Comparison of ENCODE assay signal across 21 cellular contexts in genomic region chr9:21830589-21830988, GRCh38. TPM values are rescaled to one million over a fixed set of nuclear protein-coding genes. Genes with fewer than 3 reads are reported as not detected.
DNase-seq lines count a peak whose midpoint lies in the region; ATAC-seq and TF ChIP-seq lines count a peak whose summit lies in the region.
"Had no signal": no experiment of that assay in that cellular context is flagged by ENCODE, and none has a peak within 500 bp of the region (broad histone marks: within the 10 kb centered on the region; RNA-seq: fewer than 3 reads in every experiment).

No MANE protein-coding gene starts in this region.

- CTCF ChIA-PET in activated CD8-positive, alpha-beta T cell treated with anti-CD3 and anti-CD28 coated beads for 36 hours (lab: Charles Lee): interaction anchor here (1.5 kb wide), 1 partner anchor 17 kb away, joined by 3 read pairs; no protein-coding TSS in a partner anchor
- CTCF ChIA-PET in activated CD8-positive, alpha-beta T cell treated with anti-CD3 and anti-CD28 coated beads, Interleukin-2, amount 10 ng/mL, durations not matched to agents 7 days and 5 days (lab: Charles Lee): no interaction called here

- H3K4me3 Mint-ChIP-seq in activated CD8-positive, alpha-beta T cell treated with anti-CD3 and anti-CD28 coated beads for 36 hours: no peak overlapping the region
- H3K4me3 Mint-ChIP-seq in activated CD8-positive, alpha-beta T cell treated with anti-CD3 and anti-CD28 coated beads, Interleukin-2, amount 10 ng/mL, durations not matched to agents 7 days and 5 days: no peak overlapping the region
- no peak overlapping the region; the same call in 1 of the 2 replicates for H3K4me3 Mint-ChIP-seq in HFFc6
- no peak overlapping the region for H3K4me3 Mint-ChIP-seq in central memory CD8-positive, alpha-beta T cell
- H3K4me3 Mint-ChIP-seq: CD4-positive, CD25-positive, alpha-beta regulatory T cell; neural progenitor cell had no signal

- peaks cover 71% of the 10 kb centered on the region for H3K36me3 Mint-ChIP-seq in activated CD8-positive, alpha-beta T cell treated with anti-CD3 and anti-CD28 coated beads for 36 hours (ENCODE audit: low read depth)
- H3K36me3 Mint-ChIP-seq in activated CD8-positive, alpha-beta T cell treated with anti-CD3 and anti-CD28 coated beads, Interleukin-2, amount 10 ng/mL, durations not matched to agents 7 days and 5 days (ENCODE audit: low read depth): peaks cover 75% of the 10 kb centered on the region
- H3K36me3 Mint-ChIP-seq in HFFc6 (ENCODE audit: low read depth): peaks cover 62% of the 10 kb centered on the region
- H3K36me3 Mint-ChIP-seq in central memory CD8-positive, alpha-beta T cell (ENCODE audit: insufficient read depth): peaks cover 28% of the 10 kb centered on the region

- H3K27me3 Mint-ChIP-seq in activated CD8-positive, alpha-beta T cell treated with anti-CD3 and anti-CD28 coated beads for 36 hours: no peaks in the 10 kb centered on the region
- H3K27me3 Mint-ChIP-seq in activated CD8-positive, alpha-beta T cell treated with anti-CD3 and anti-CD28 coated beads, Interleukin-2, amount 10 ng/mL, durations not matched to agents 7 days and 5 days (ENCODE audit: low read depth): no peaks in the 10 kb centered on the region
- no peaks in the 10 kb centered on the region for H3K27me3 Mint-ChIP-seq in HFFc6 (ENCODE audit: insufficient read depth)
- H3K27me3 Mint-ChIP-seq in central memory CD8-positive, alpha-beta T cell: no peaks in the 10 kb centered on the region
- H3K27me3 Mint-ChIP-seq: CD4-positive, CD25-positive, alpha-beta regulatory T cell had no signal

- TF ChIP-seq CTCF in activated CD8-positive, alpha-beta T cell treated with anti-CD3 and anti-CD28 coated beads for 36 hours (IDR thresholded peaks at IDR 0.05): no peak
- no peak for TF ChIP-seq CTCF in HFFc6 (IDR thresholded peaks at IDR 0.05)

- ATAC-seq in activated CD8-positive, alpha-beta T cell treated with anti-CD3 and anti-CD28 coated beads for 36 hours: no peak
- no peak for ATAC-seq in activated CD8-positive, alpha-beta T cell treated with anti-CD3 and anti-CD28 coated beads, Interleukin-2, amount 10 ng/mL, durations not matched to agents 7 days and 5 days
- ATAC-seq in central memory CD8-positive, alpha-beta T cell (replicated peaks; ENCODE audit: extremely low read depth, poor library complexity, severe bottlenecking): no peak
- no peak for ATAC-seq in sciatic nerve
- ATAC-seq: K562, mucosa of descending colon, psoas muscle, Right ventricle myocardium inferior had no signal

- no peak for DNase-seq in activated CD8-positive, alpha-beta T cell treated with anti-CD3 and anti-CD28 coated beads for 36 hours
- DNase-seq in activated CD8-positive, alpha-beta T cell treated with anti-CD3 and anti-CD28 coated beads, Interleukin-2, amount 10 ng/mL, durations not matched to agents 7 days and 5 days: no peak
- DNase-seq in HFFc6 (peak; percentile 34), renal cortical epithelial cell (ENCODE audit: low read depth) (peak; percentile 93), NCI-H146 (lab: John Stamatoyannopoulos, UW) (no peak), NCI-H510A treated with DMSO at 0.1 percent for 48 hours (lab: John Stamatoyannopoulos, UW) (no peak), sciatic nerve (ENCODE audit: low spot score) (no peak)
- no peak for DNase-seq in central memory CD8-positive, alpha-beta T cell (ENCODE audit: low spot score in 2 of 2)
- DNase-seq: ACHN; amniotic stem cell; CD4-positive, CD25-positive, alpha-beta regulatory T cell; mucosa of descending colon; NCI-H2081 treated with DMSO at 0.1 percent for 48 hours; NCI-H510A; psoas muscle; SW 1271; thyroid gland had no signal

- H3K4me1 Mint-ChIP-seq in activated CD8-positive, alpha-beta T cell treated with anti-CD3 and anti-CD28 coated beads for 36 hours (ENCODE audit: low read depth): peaks cover 36% of the 10 kb centered on the region
- peaks cover 9% of the 10 kb centered on the region for H3K4me1 Mint-ChIP-seq in activated CD8-positive, alpha-beta T cell treated with anti-CD3 and anti-CD28 coated beads, Interleukin-2, amount 10 ng/mL, durations not matched to agents 7 days and 5 days (ENCODE audit: low read depth)
- peaks cover 72% of the 10 kb centered on the region for H3K4me1 Mint-ChIP-seq in HFFc6 (ENCODE audit: low read depth)
- H3K4me1 Mint-ChIP-seq in central memory CD8-positive, alpha-beta T cell: peaks cover 15% of the 10 kb centered on the region
- H3K4me1 Mint-ChIP-seq: neural progenitor cell had no signal

- no peaks in the 10 kb centered on the region for H3K9me3 Mint-ChIP-seq in activated CD8-positive, alpha-beta T cell treated with anti-CD3 and anti-CD28 coated beads for 36 hours
- no peaks in the 10 kb centered on the region for H3K9me3 Mint-ChIP-seq in activated CD8-positive, alpha-beta T cell treated with anti-CD3 and anti-CD28 coated beads, Interleukin-2, amount 10 ng/mL, durations not matched to agents 7 days and 5 days (ENCODE audit: insufficient read depth)
- no peaks in the 10 kb centered on the region for H3K9me3 Mint-ChIP-seq in HFFc6
- no peaks in the 10 kb centered on the region for H3K9me3 Mint-ChIP-seq in central memory CD8-positive, alpha-beta T cell
- H3K9me3 Mint-ChIP-seq: CD4-positive, CD25-positive, alpha-beta regulatory T cell had no signal

- H3K27ac Mint-ChIP-seq in activated CD8-positive, alpha-beta T cell treated with anti-CD3 and anti-CD28 coated beads for 36 hours: peak overlapping the region; percentile 27
- no peak overlapping the region for H3K27ac Mint-ChIP-seq in activated CD8-positive, alpha-beta T cell treated with anti-CD3 and anti-CD28 coated beads, Interleukin-2, amount 10 ng/mL, durations not matched to agents 7 days and 5 days
- H3K27ac Mint-ChIP-seq in HFFc6: peak overlapping the region; percentile 95
- peak overlapping the region; percentile 8 for H3K27ac Mint-ChIP-seq in central memory CD8-positive, alpha-beta T cell (ENCODE audit: low read depth)
- H3K27ac Mint-ChIP-seq: neural progenitor cell had no signal

- POLR2A ChIA-PET in activated CD8-positive, alpha-beta T cell treated with anti-CD3 and anti-CD28 coated beads for 36 hours (lab: Charles Lee): interaction anchor here (0.8 kb wide), 1 partner anchor 521 kb away, joined by 4 read pairs; no protein-coding TSS in a partner anchor
- POLR2A ChIA-PET in activated CD8-positive, alpha-beta T cell treated with anti-CD3 and anti-CD28 coated beads, Interleukin-2, amount 10 ng/mL, durations not matched to agents 7 days and 5 days (lab: Charles Lee): interaction anchor here (1.0 kb wide), 1 partner anchor 9 kb away, joined by 7 read pairs; no protein-coding TSS in a partner anchor

- intact Hi-C loops in activated CD8-positive, alpha-beta T cell treated with anti-CD3 and anti-CD28 coated beads for 36 hours (cut with micrococcal nuclease): no loop called here
- intact Hi-C loops in sciatic nerve (cut with DNase I): no loop called here

RNA-seq across cellular contexts. Expression of gene MTAP, which starts 28.2 kb away (rescaled TPM):
- 10 to 100 TPM; 70.2 to 73.9 TPM for total RNA-seq in activated CD8-positive, alpha-beta T cell treated with anti-CD3 and anti-CD28 coated beads for 36 hours
- total RNA-seq in activated CD8-positive, alpha-beta T cell treated with anti-CD3 and anti-CD28 coated beads, Interleukin-2, amount 10 ng/mL, durations not matched to agents 7 days and 5 days: 10 to 100 TPM; 62.5 to 68.2 TPM
- total RNA-seq in HFFc6 (2021; fragmentation: NEBNext Ultra II Directional; extraction: Animal tissue kit (Norgen Biotek cat#: 25700)): 10 to 100 TPM; 40.7 to 65.2 (median 52.0) TPM
- total RNA-seq in renal cortical epithelial cell: 42.6 and 59.4 TPM in 2 replicates
- 42.5 TPM for total RNA-seq in sciatic nerve
- total RNA-seq: Daoy had no signal

Comparison
In these comparisons a context has a peak if more than half of its experiments do, and no peak if none do; other contexts are left out.
1. DNase-seq: peak in HFFc6 (single experiment) and renal cortical epithelial cell (single experiment); none in activated CD8-positive, alpha-beta T cell treated with anti-CD3 and anti-CD28 coated beads for 36 hours (single experiment), activated CD8-positive, alpha-beta T cell treated with anti-CD3 and anti-CD28 coated beads, Interleukin-2, amount 10 ng/mL, durations not matched to agents 7 days and 5 days (single experiment), central memory CD8-positive, alpha-beta T cell (0 of 2), NCI-H146 (single experiment), NCI-H510A treated with DMSO at 0.1 percent for 48 hours (single experiment) and sciatic nerve (single experiment).